In the genomic region with DNA sequence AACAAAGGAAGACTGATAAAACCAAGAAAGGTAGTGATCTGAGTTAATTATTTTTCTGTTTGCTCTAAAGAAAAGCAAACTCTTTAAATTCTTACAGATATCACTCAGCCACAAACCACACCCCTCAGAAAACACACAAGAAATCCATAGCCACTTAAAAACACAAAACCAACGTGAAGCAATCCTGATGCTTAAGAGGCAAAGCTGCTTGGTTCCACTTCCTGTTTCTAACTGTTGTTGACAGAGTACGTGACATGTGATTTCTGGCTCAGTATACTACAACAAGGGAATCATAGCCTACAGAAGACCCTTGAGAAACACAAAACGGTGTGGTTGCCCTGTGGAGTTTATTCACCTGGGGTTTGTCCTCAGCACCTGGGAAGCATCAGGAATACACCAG, we compare ENCODE assay signal across 8 cellular contexts.
DNase-seq lines count a peak whose midpoint lies in the region; ATAC-seq, FAIRE-seq and TF ChIP-seq lines count a peak whose summit lies in the region.

No MANE protein-coding gene starts in this region.

- intact Hi-C loops in kidney (cut with DNase I): no loop called here

- no peak for TF ChIP-seq CTCF in VCaP (conservative IDR thresholded peaks at IDR 0.05)
- no peak for TF ChIP-seq CTCF in kidney (IDR thresholded peaks at IDR 0.05; ENCODE audit: borderline replicate concordance, extremely low read depth, insufficient read depth)

- H3K9ac ChIP-seq in kidney (ENCODE audit: low read length in 2 of 2): no peak overlapping the region

- H3K36me3 ChIP-seq in KOPT-K1 (ENCODE audit: insufficient read depth, low read length): no peaks in the 10 kb centered on the region
- no peaks in the 10 kb centered on the region for H3K36me3 ChIP-seq in kidney (ENCODE audit: control insufficient read depth in 1 of 2, insufficient read depth in 2 of 2, low read length in 2 of 2)

- no peak overlapping the region for H3K4me3 ChIP-seq in kidney (ENCODE audit: low read length in 2 of 2)

- H3K27ac ChIP-seq in KOPT-K1 (ENCODE audit: low read depth, low read length, poor library complexity, severe bottlenecking) (peak overlapping the region; percentile 61), VCaP (peak overlapping the region; percentile 53), kidney (ENCODE audit: low read depth in 2 of 2, low read length in 2 of 2) (no peak overlapping the region)

- no peak for FAIRE-seq in kidney (lab: Jason Lieb, UNC)

- no peaks in the 10 kb centered on the region for H3K4me1 ChIP-seq in kidney (ENCODE audit: control insufficient read depth in 1 of 2, insufficient read depth in 1 of 2, low read depth in 1 of 2, low read length in 2 of 2)

- ATAC-seq in GM21367 (IDR thresholded peaks at IDR 0.05; ENCODE audit: unreplicated experiment): peak; percentile 89
- ATAC-seq in GM21619 (IDR thresholded peaks at IDR 0.05; ENCODE audit: unreplicated experiment): no peak

- peak; percentile 58 for DNase-seq in DMS153 (lab: John Stamatoyannopoulos, UW)
- peak; percentile 81 for DNase-seq in pons (ENCODE audit: low spot score)
- no peak for DNase-seq in NCI-H226
- DNase-seq in kidney: no peak

- H3K9me3 ChIP-seq in KOPT-K1 (ENCODE audit: insufficient read depth, low read length, poor library complexity, severe bottlenecking) (peaks cover 14% of the 10 kb centered on the region), kidney (ENCODE audit: control insufficient read depth in 1 of 2, low read length in 2 of 2) (peaks cover 0 to 7% of the 10 kb centered on the region in 2 donors)

Comparison
In these comparisons a context has a peak if more than half of its experiments do, and no peak if none do; other contexts are left out.
1. DNase-seq: peak in DMS153 (single experiment) and pons (single experiment); none in NCI-H226 (single experiment) and kidney (single experiment).
2. H3K27ac ChIP-seq: peak in KOPT-K1 (single experiment) and VCaP (single experiment); none in kidney (0 of 2).